ENCODE assay signal across 18 cellular contexts in genomic region chr3:31793040-31793439, GRCh38.
"Had no signal": no experiment of that assay in that cellular context is flagged by ENCODE, and none has a peak within 500 bp of the region (broad histone marks: within the 10 kb centered on the region; RNA-seq: fewer than 3 reads in every experiment).

No MANE protein-coding gene starts in this region.

- H3K36me3 ChIP-seq: gastrocnemius medialis, lower lobe of right lung, tibial artery, uterus had no signal

- DNase-seq: activated CD4-positive, alpha-beta T cell treated with anti-CD3 and anti-CD28 coated beads, Interleukin-2, amount 50 U/mL, for 4 hours; activated gamma-delta T cell; activated naive CD8-positive, alpha-beta T cell treated with anti-CD3 and anti-CD28 coated beads for 36 hours; activated T-cell treated with anti-CD3 and anti-CD28 coated beads, Interleukin-2, amount 50 U/mL, for 4 hours; effector memory CD4-positive, alpha-beta T cell; gastrocnemius medialis; kidney glomerular epithelial cell; lower lobe of right lung; mucosa of descending colon; nephron progenitor cell; small intestine; SW 1271; tibial artery; uterus had no signal

- H3K27me3 ChIP-seq: gastrocnemius medialis, tibial artery, uterus had no signal

- H3K4me3 Mint-ChIP-seq: activated naive CD8-positive, alpha-beta T cell treated with anti-CD3 and anti-CD28 coated beads for 36 hours; activated T-cell treated with anti-CD3 and anti-CD28 coated beads, Interleukin-2, amount 50 U/mL, for 4 hours; nephron progenitor cell; T-helper 2 cell treated with Interferon-gamma antibody and Interleukin-4, amounts not matched to agents 5 μg/mL and 100 μg/mL, for 36 hours had no signal

- H3K9me3 ChIP-seq: gastrocnemius medialis, lower lobe of right lung, mucosa of descending colon, tibial artery, uterus had no signal

- ATAC-seq: activated CD4-positive, CD25-positive, alpha-beta regulatory T cell treated with anti-CD3 and anti-CD28 coated beads, Interleukin-2, amount 50 U/mL, for 24 hours; activated T-cell treated with anti-CD3 and anti-CD28 coated beads, Interleukin-2, amount 50 U/mL, for 4 hours; gastrocnemius medialis; lower lobe of right lung; mucosa of descending colon had no signal

- H3K4me1 ChIP-seq: lower lobe of right lung, uterus had no signal

- H3K27me3 Mint-ChIP-seq: activated naive CD8-positive, alpha-beta T cell treated with anti-CD3 and anti-CD28 coated beads for 36 hours had no signal

- H3K36me3 Mint-ChIP-seq: activated naive CD8-positive, alpha-beta T cell treated with anti-CD3 and anti-CD28 coated beads for 36 hours had no signal

- H3K27ac Mint-ChIP-seq: activated naive CD8-positive, alpha-beta T cell treated with anti-CD3 and anti-CD28 coated beads for 36 hours; T-helper 2 cell treated with Interferon-gamma antibody and Interleukin-4, amounts not matched to agents 5 μg/mL and 100 μg/mL, for 36 hours had no signal

- H3K27ac ChIP-seq: coronary artery, epithelial cell of prostate, gastrocnemius medialis, lower lobe of right lung, tibial artery, uterus had no signal

- H3K9me3 Mint-ChIP-seq: activated naive CD8-positive, alpha-beta T cell treated with anti-CD3 and anti-CD28 coated beads for 36 hours; activated T-cell treated with anti-CD3 and anti-CD28 coated beads, Interleukin-2, amount 50 U/mL, for 4 hours; T-helper 2 cell treated with Interferon-gamma antibody and Interleukin-4, amounts not matched to agents 5 μg/mL and 100 μg/mL, for 36 hours had no signal

- H3K4me3 ChIP-seq: coronary artery, gastrocnemius medialis, lower lobe of right lung, mucosa of descending colon, tibial artery, uterus had no signal

- H3K4me1 Mint-ChIP-seq: activated naive CD8-positive, alpha-beta T cell treated with anti-CD3 and anti-CD28 coated beads for 36 hours had no signal
